11 cellular contexts compared by ENCODE assay signal in genomic region chr12:53383258-53383657, GRCh38. TPM values are rescaled to one million over a fixed set of nuclear protein-coding genes. Genes with fewer than 3 reads are reported as not detected.
DNase-seq lines count a peak whose midpoint lies in the region; ATAC-seq, FAIRE-seq and TF ChIP-seq lines count a peak whose summit lies in the region.
"Had no signal": no experiment of that assay in that cellular context is flagged by ENCODE, and none has a peak within 500 bp of the region (broad histone marks: within the 10 kb centered on the region; RNA-seq: fewer than 3 reads in every experiment).

No MANE protein-coding gene starts in this region.

- H3K27me3 ChIP-seq in heart left ventricle, result no peaks in the 10 kb centered on the region
- no peaks in the 10 kb centered on the region for H3K27me3 ChIP-seq in right atrium auricular region
- no peaks in the 10 kb centered on the region for H3K27me3 ChIP-seq in astrocyte (ENCODE audit: insufficient read depth, low read length)
- H3K27me3 ChIP-seq in upper lobe of right lung, result no peaks in the 10 kb centered on the region

- peaks cover 63% of the 10 kb centered on the region for H3K79me2 ChIP-seq in astrocyte (ENCODE audit: insufficient read depth, low read length)

- no peaks in the 10 kb centered on the region for H3K27me3 Mint-ChIP-seq in astrocyte (ENCODE audit: low read depth, unreplicated experiment)
- no peaks in the 10 kb centered on the region for H3K27me3 Mint-ChIP-seq in memory B cell

- H3K4me2 ChIP-seq in astrocyte (ENCODE audit: low read length), result peak overlapping the region; percentile 88

- H3K9ac ChIP-seq in astrocyte (ENCODE audit: low read length), result no peak overlapping the region

- H3K27ac ChIP-seq in heart left ventricle, result peak overlapping the region in 1 of 12 donors; percentile 12
- peak overlapping the region in 1 of 2 donors; percentile 3 for H3K27ac ChIP-seq in right atrium auricular region
- no peak overlapping the region for H3K27ac ChIP-seq in astrocyte (ENCODE audit: low read depth, low read length)
- H3K27ac ChIP-seq in upper lobe of right lung, result no peak overlapping the region

- peaks cover 3 to 64% (median 54%) of the 10 kb centered on the region in 9 donors for H3K36me3 ChIP-seq in heart left ventricle
- peaks cover 46% of the 10 kb centered on the region for H3K36me3 ChIP-seq in right atrium auricular region
- peaks cover 17% of the 10 kb centered on the region for H3K36me3 ChIP-seq in astrocyte (ENCODE audit: insufficient read depth, low read length)
- H3K36me3 ChIP-seq in upper lobe of right lung, result peaks cover 35% of the 10 kb centered on the region

- H3K4me1 Mint-ChIP-seq in astrocyte (ENCODE audit: low read depth, unreplicated experiment), result peaks cover 41% of the 10 kb centered on the region
- peaks cover 40% of the 10 kb centered on the region for H3K4me1 Mint-ChIP-seq in memory B cell

- DNase-seq in heart left ventricle, result no peak
- no peak for DNase-seq in right atrium auricular region (ENCODE audit: low spot score)
- no peak for DNase-seq in astrocyte (ENCODE audit: low read depth)
- no peak for DNase-seq in memory B cell (ENCODE audit: low spot score in 2 of 2)
- peak; percentile 22 for DNase-seq in upper lobe of right lung
- DNase-seq in RPMI8226, result no peak
- DNase-seq: GOT3, hippocampal formation, NCI-H1092 had no signal

- H3K4me3 ChIP-seq in heart left ventricle (peak overlapping the region in 8 of 12 donors; percentile 3 to 76 (median 22)), right atrium auricular region (peak overlapping the region in 1 of 2 donors; percentile 3), astrocyte (ENCODE audit: insufficient read depth, low read depth, low read length) (no peak overlapping the region), upper lobe of right lung (peak overlapping the region; percentile 33)

- H3K9me3 ChIP-seq in heart left ventricle (no peaks in the 10 kb centered on the region), right atrium auricular region (no peaks in the 10 kb centered on the region), astrocyte (ENCODE audit: insufficient read depth, low read depth, low read length) (no peaks in the 10 kb centered on the region), upper lobe of right lung (no peaks in the 10 kb centered on the region)

- ATAC-seq in heart left ventricle, result no peak
- ATAC-seq in memory B cell (ENCODE audit: low read depth), result no peak
- ATAC-seq in upper lobe of right lung, result no peak
- ATAC-seq in HG02870 (IDR thresholded peaks at IDR 0.05; ENCODE audit: unreplicated experiment), result no peak
- ATAC-seq in GM18520 (IDR thresholded peaks at IDR 0.05; ENCODE audit: unreplicated experiment), result no peak

- H3K4me1 ChIP-seq in heart left ventricle (peaks cover 28 to 82% (median 74%) of the 10 kb centered on the region in 12 donors), right atrium auricular region (peaks cover 0 to 80% of the 10 kb centered on the region in 2 donors), astrocyte (ENCODE audit: insufficient read depth, low read length) (peaks cover 40% of the 10 kb centered on the region), upper lobe of right lung (peaks cover 78% of the 10 kb centered on the region)

- FAIRE-seq in astrocyte (lab: Jason Lieb, UNC), result no peak

- H3K9me3 Mint-ChIP-seq in astrocyte (ENCODE audit: unreplicated experiment) (no peaks in the 10 kb centered on the region), memory B cell (no peaks in the 10 kb centered on the region)

- intact Hi-C loops in heart left ventricle (cut with DNase I), result no loop called here
- intact Hi-C loops in upper lobe of right lung (cut with DNase I), result no loop called here

- TF ChIP-seq POLR2A in heart left ventricle (IDR thresholded peaks at IDR 0.05), result no peak

- H4K20me1 ChIP-seq in astrocyte (ENCODE audit: insufficient read depth, low read length), result peaks cover 55% of the 10 kb centered on the region

- H3K36me3 Mint-ChIP-seq in astrocyte (ENCODE audit: low read depth, unreplicated experiment), result peaks cover 23% of the 10 kb centered on the region
- peaks cover 26% of the 10 kb centered on the region for H3K36me3 Mint-ChIP-seq in memory B cell

- H3K27ac Mint-ChIP-seq in astrocyte (ENCODE audit: unreplicated experiment), result no peak overlapping the region
- no peak overlapping the region for H3K27ac Mint-ChIP-seq in memory B cell

- 70 to 81% (median 76%) methylated on average over 2 of the region's 2 CpGs for WGBS in heart left ventricle, 4 donors

- H3K4me3 Mint-ChIP-seq in astrocyte (ENCODE audit: unreplicated experiment) (peak overlapping the region; percentile 90), memory B cell (peak overlapping the region; percentile 92)

- TF ChIP-seq CTCF in heart left ventricle (IDR thresholded peaks at IDR 0.05) (no peak), right atrium auricular region (IDR thresholded peaks at IDR 0.05) (no peak), astrocyte (IDR thresholded peaks at IDR 0.05; ENCODE audit: insufficient read depth, low read depth, low read length) (no peak), upper lobe of right lung (IDR thresholded peaks at IDR 0.05) (no peak)

- H2AFZ ChIP-seq in astrocyte (ENCODE audit: low read depth, low read length), result no peak overlapping the region

RNA-seq across cellular contexts. Expression of gene SP1, which starts 3.3 kb away (rescaled TPM):
- 10 to 100 TPM; 22.9 to 48.8 (median 34.7) TPM for total RNA-seq in heart left ventricle
- 10 to 100 TPM in 1 of 2 donors, 1 to 10 TPM in 1; 7.9 to 13.8 TPM for polyA plus RNA-seq in heart left ventricle
- 10 to 100 TPM; 21.2 to 36.6 TPM for total RNA-seq in right atrium auricular region
- total RNA-seq in astrocyte, result 48.7 and 50.6 TPM in 2 replicates
- 87.7 TPM for total RNA-seq in upper lobe of right lung

RNA-seq across cellular contexts. Expression of gene AMHR2, which starts 40.4 kb away (rescaled TPM):
- total RNA-seq in heart left ventricle (1 to 10 TPM in 2 of 9 donors, under 1 TPM in 2, not detected in 5; 0.30 to 2.2 (median 0.78) TPM), right atrium auricular region (under 1 TPM; 0.37 to 0.47 TPM), astrocyte (not detected in 2 replicates), upper lobe of right lung (0.46 TPM)
- polyA plus RNA-seq in heart left ventricle, result under 1 TPM in 1 of 2 donors, not detected in 1; 0.57 TPM

RNA-seq across cellular contexts. Expression of gene SP7, which starts 47.1 kb away (rescaled TPM):
- total RNA-seq in heart left ventricle, result not detected
- not detected for polyA plus RNA-seq in heart left ventricle
- total RNA-seq in right atrium auricular region, result not detected
- not detected in 2 replicates for total RNA-seq in astrocyte
- not detected for total RNA-seq in upper lobe of right lung

RNA-seq across cellular contexts. Expression of gene PRR13, which starts 58.3 kb away (rescaled TPM):
- total RNA-seq in heart left ventricle (100 to 1,000 TPM in 1 of 9 donors, 10 to 100 TPM in 8; 25.7 to 100 (median 53.1) TPM), right atrium auricular region (10 to 100 TPM; 38.8 to 60.6 TPM), astrocyte (159 and 190 TPM in 2 replicates), upper lobe of right lung (172 TPM)
- polyA plus RNA-seq in heart left ventricle, result 100 to 1,000 TPM in 1 of 2 donors, 10 to 100 TPM in 1; 39.5 to 121 TPM
